ENCODE assay signal across 10 cellular contexts in the genomic region with DNA sequence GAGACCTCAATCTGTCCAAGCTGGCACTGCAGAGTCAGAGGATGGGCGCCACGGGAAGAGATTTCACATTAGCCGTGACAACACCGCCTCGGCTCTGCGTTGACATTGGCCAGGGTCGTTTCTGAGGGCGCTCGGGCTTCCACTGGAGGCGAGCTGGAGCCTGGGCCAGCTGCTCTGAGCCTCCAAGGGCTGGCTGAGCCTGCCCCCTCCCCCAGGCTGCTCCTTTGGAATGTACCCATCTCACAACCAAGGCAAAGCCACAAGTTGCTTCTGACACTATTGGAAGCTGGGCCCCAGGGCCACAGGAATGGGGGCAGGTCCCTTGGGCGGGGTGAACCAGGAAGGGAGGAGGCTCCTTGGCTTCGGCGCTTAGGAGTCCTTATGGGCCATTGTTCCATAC. TPM values are rescaled to one million over a fixed set of nuclear protein-coding genes. Genes with fewer than 3 reads are reported as not detected.
DNase-seq lines count a peak whose midpoint lies in the region; TF ChIP-seq lines count a peak whose summit lies in the region.
"Had no signal": no experiment of that assay in that cellular context is flagged by ENCODE, and none has a peak within 500 bp of the region (broad histone marks: within the 10 kb centered on the region; RNA-seq: fewer than 3 reads in every experiment).

No MANE protein-coding gene starts in this region.

- H3K9me3 ChIP-seq in SJCRH30 (replicated peaks) (no peaks in the 10 kb centered on the region), fibroblast of lung (ENCODE audit: control insufficient read depth, insufficient read depth, low read depth, low read length) (no peaks in the 10 kb centered on the region), mucosa of rectum (ENCODE audit: control insufficient read depth in 2 of 2, low read length in 2 of 2) (no peaks in the 10 kb centered on the region), tibial artery (no peaks in the 10 kb centered on the region), Karpas-422 (ENCODE audit: low read length) (no peaks in the 10 kb centered on the region)

- H3K27ac ChIP-seq in SJCRH30 (peak overlapping the region; percentile 82), fibroblast of lung (ENCODE audit: insufficient read depth, low read length) (peak overlapping the region; percentile 49), mucosa of rectum (ENCODE audit: low read depth in 2 of 2, low read length in 2 of 2) (peak overlapping the region; percentile 5 to 48), tibial artery (peak overlapping the region; percentile 76 to 78), Karpas-422 (ENCODE audit: low read length) (no peak overlapping the region)

- no peaks in the 10 kb centered on the region for H4K20me1 ChIP-seq in fibroblast of lung (ENCODE audit: control insufficient read depth, extremely low read depth, insufficient read depth, low read length)
- H4K20me1 ChIP-seq in Karpas-422 (ENCODE audit: insufficient read depth, low read depth, low read length), result no peaks in the 10 kb centered on the region

- no peak for TF ChIP-seq CTCF in fibroblast of lung (conservative IDR thresholded peaks at IDR 0.05 in 1 of 2, IDR thresholded peaks at IDR 0.05 in 1 of 2; ENCODE audit: low read depth in 1 of 2, low read length in 2 of 2)
- TF ChIP-seq CTCF in tibial artery (IDR thresholded peaks at IDR 0.05), result no peak

- DNase-seq in SJCRH30, result peak; percentile 69 to 72
- DNase-seq in fibroblast of lung (ENCODE audit: low read depth in 2 of 2), result peak; percentile 76 to 88
- DNase-seq in tibial artery, result peak in 1 of 2 donors; percentile 83
- DNase-seq in DMS53 (lab: John Stamatoyannopoulos, UW), result no peak
- no peak for DNase-seq in activated T-cell treated with anti-CD3 and anti-CD28 coated beads, Interleukin-2, amount 50 U/mL, for 48 hours
- no peak for DNase-seq in Karpas-422
- no peak for DNase-seq in activated effector memory CD4-positive, alpha-beta T cell treated with anti-CD3 and anti-CD28 coated beads, Interleukin-2, amount 50 U/mL, for 16 hours
- DNase-seq: GF-D8, NCI-H526 treated with DMSO at 0.1 percent for 48 hours had no signal

- H2AFZ ChIP-seq in fibroblast of lung (ENCODE audit: low read length), result no peak overlapping the region
- no peak overlapping the region for H2AFZ ChIP-seq in Karpas-422 (ENCODE audit: low read length)

- no peak overlapping the region for H3K9ac ChIP-seq in fibroblast of lung (ENCODE audit: insufficient read depth, low read length)
- no peak overlapping the region for H3K9ac ChIP-seq in mucosa of rectum (ENCODE audit: low read depth in 1 of 2, low read length in 2 of 2)
- no peak overlapping the region for H3K9ac ChIP-seq in Karpas-422 (ENCODE audit: low read length)

- H3K79me2 ChIP-seq in fibroblast of lung (ENCODE audit: control insufficient read depth, insufficient read depth, low read length) (no peaks in the 10 kb centered on the region), Karpas-422 (ENCODE audit: low read length) (no peaks in the 10 kb centered on the region)

- H3K36me3 ChIP-seq in SJCRH30, result peaks cover 1% of the 10 kb centered on the region
- H3K36me3 ChIP-seq in fibroblast of lung (ENCODE audit: control insufficient read depth, insufficient read depth, low read length), result peaks cover 12% of the 10 kb centered on the region
- H3K36me3 ChIP-seq in mucosa of rectum (ENCODE audit: control insufficient read depth in 2 of 2, insufficient read depth in 2 of 2, low read length in 2 of 2), result peaks cover 31 to 35% of the 10 kb centered on the region in 2 donors
- H3K36me3 ChIP-seq in tibial artery, result peaks cover 32 to 42% (median 39%) of the 10 kb centered on the region in 3 donors
- no peaks in the 10 kb centered on the region; the same call in 1 of the 2 replicates for H3K36me3 ChIP-seq in Karpas-422 (ENCODE audit: insufficient read depth, low read length)

- H3K27me3 ChIP-seq in SJCRH30, result no peaks in the 10 kb centered on the region
- no peaks in the 10 kb centered on the region for H3K27me3 ChIP-seq in fibroblast of lung (ENCODE audit: control insufficient read depth, insufficient read depth, low read length)
- no peaks in the 10 kb centered on the region for H3K27me3 ChIP-seq in mucosa of rectum (ENCODE audit: control insufficient read depth in 2 of 2, insufficient read depth in 2 of 2, low read length in 2 of 2)
- H3K27me3 ChIP-seq in tibial artery, result no peaks in the 10 kb centered on the region
- H3K27me3 ChIP-seq in Karpas-422 (ENCODE audit: low read length), result no peaks in the 10 kb centered on the region

- H3K4me3 ChIP-seq in SJCRH30 (no peak overlapping the region), fibroblast of lung (replicated peaks in 1 of 4; ENCODE audit: control extremely low read depth in 1 of 4, insufficient read depth in 1 of 4, low read depth in 3 of 4, low read length in 4 of 4) (no peak overlapping the region), mucosa of rectum (ENCODE audit: low read length in 2 of 2) (no peak overlapping the region), tibial artery (no peak overlapping the region), Karpas-422 (ENCODE audit: low read length) (no peak overlapping the region)

- H3K4me2 ChIP-seq in fibroblast of lung (ENCODE audit: extremely low read depth, insufficient read depth, low read length), result no peak overlapping the region
- no peak overlapping the region for H3K4me2 ChIP-seq in Karpas-422 (ENCODE audit: low read depth, low read length, poor library complexity, severe bottlenecking)

- peaks cover 30% of the 10 kb centered on the region for H3K4me1 ChIP-seq in SJCRH30
- H3K4me1 ChIP-seq in fibroblast of lung (ENCODE audit: control insufficient read depth, extremely low read depth, insufficient read depth, low read length), result peaks cover 31% of the 10 kb centered on the region
- H3K4me1 ChIP-seq in mucosa of rectum (ENCODE audit: control insufficient read depth in 2 of 2, insufficient read depth in 2 of 2, low read length in 2 of 2), result peaks cover 19 to 23% of the 10 kb centered on the region in 2 donors
- peaks cover 0 to 68% (median 42%) of the 10 kb centered on the region in 4 donors for H3K4me1 ChIP-seq in tibial artery
- H3K4me1 ChIP-seq in Karpas-422 (ENCODE audit: low read length), result peaks cover 25% of the 10 kb centered on the region

- no peaks in the 10 kb centered on the region for H3K9me2 ChIP-seq in Karpas-422 (replicated peaks; ENCODE audit: insufficient read depth, low read length)

- intact Hi-C loops in tibial artery (cut with DNase I; ENCODE audit: low total_unique reads), result no loop called here

RNA-seq across cellular contexts. Expression of a gene that starts 12.7 kb away (rescaled TPM):
- 8.3 TPM in 2 replicates for total RNA-seq in SJCRH30 (2014; rRNA removed; shearing (Covaris generic))
- 0.17 and 0.26 TPM in 2 replicates for total RNA-seq in fibroblast of lung
- 0.82 and 2.1 TPM in 2 replicates for polyA plus RNA-seq in fibroblast of lung
- polyA plus RNA-seq in fibroblast of lung (2012), result 0.54 and 1.7 TPM in 2 replicates
- polyA minus RNA-seq in fibroblast of lung (ENCODE audit: low replicate concordance), result 2.6 and 7.0 TPM in 2 replicates
- total RNA-seq in Karpas-422 (2014; rRNA removed; shearing (Covaris generic); ENCODE audit: low replicate concordance), result 3.6 and 3.7 TPM in 2 replicates

RNA-seq across cellular contexts. Expression of a gene that starts 21.9 kb away (rescaled TPM):
- total RNA-seq in SJCRH30 (2014; rRNA removed; shearing (Covaris generic)), result not detected in 2 replicates
- total RNA-seq in fibroblast of lung, result not detected in 2 replicates
- not detected in 2 replicates for polyA plus RNA-seq in fibroblast of lung
- polyA plus RNA-seq in fibroblast of lung (2012), result not detected in 2 replicates
- polyA minus RNA-seq in fibroblast of lung (ENCODE audit: low replicate concordance), result not detected in 2 replicates
- 0.22 TPM in 1 of 2 replicates, not detected in the other for total RNA-seq in Karpas-422 (2014; rRNA removed; shearing (Covaris generic); ENCODE audit: low replicate concordance)

RNA-seq across cellular contexts. Expression of a gene that starts 30.4 kb away (rescaled TPM):
- total RNA-seq in SJCRH30 (2014; rRNA removed; shearing (Covaris generic)), result not detected in 2 replicates
- total RNA-seq in fibroblast of lung, result not detected in 2 replicates
- polyA plus RNA-seq in fibroblast of lung, result not detected in 2 replicates
- polyA plus RNA-seq in fibroblast of lung (2012), result 0.22 TPM in 1 of 2 replicates, not detected in the other
- polyA minus RNA-seq in fibroblast of lung (ENCODE audit: low replicate concordance), result not detected in 2 replicates
- not detected in 2 replicates for total RNA-seq in Karpas-422 (2014; rRNA removed; shearing (Covaris generic); ENCODE audit: low replicate concordance)

RNA-seq across cellular contexts. Expression of a gene that starts 38.3 kb away (rescaled TPM):
- total RNA-seq in SJCRH30 (2014; rRNA removed; shearing (Covaris generic)), result 8.2 and 10.0 TPM in 2 replicates
- total RNA-seq in fibroblast of lung, result 8.3 and 12.1 TPM in 2 replicates
- polyA plus RNA-seq in fibroblast of lung, result 9.0 and 11.5 TPM in 2 replicates
- polyA plus RNA-seq in fibroblast of lung (2012), result 25.2 and 36.2 TPM in 2 replicates
- polyA minus RNA-seq in fibroblast of lung (ENCODE audit: low replicate concordance), result 31.1 and 43.4 TPM in 2 replicates
- total RNA-seq in Karpas-422 (2014; rRNA removed; shearing (Covaris generic); ENCODE audit: low replicate concordance), result 3.0 and 5.2 TPM in 2 replicates

Comparison
In these comparisons a context has a peak if more than half of its experiments do, and no peak if none do; other contexts are left out.
1. DNase-seq: peak in SJCRH30 (2 of 2) and fibroblast of lung (2 of 2); none in DMS53 (single experiment), activated T-cell treated with anti-CD3 and anti-CD28 coated beads, Interleukin-2, amount 50 U/mL, for 48 hours (0 of 2), Karpas-422 (single experiment) and activated effector memory CD4-positive, alpha-beta T cell treated with anti-CD3 and anti-CD28 coated beads, Interleukin-2, amount 50 U/mL, for 16 hours (single experiment).